28 cellular contexts compared by ENCODE assay signal in the genomic region with DNA sequence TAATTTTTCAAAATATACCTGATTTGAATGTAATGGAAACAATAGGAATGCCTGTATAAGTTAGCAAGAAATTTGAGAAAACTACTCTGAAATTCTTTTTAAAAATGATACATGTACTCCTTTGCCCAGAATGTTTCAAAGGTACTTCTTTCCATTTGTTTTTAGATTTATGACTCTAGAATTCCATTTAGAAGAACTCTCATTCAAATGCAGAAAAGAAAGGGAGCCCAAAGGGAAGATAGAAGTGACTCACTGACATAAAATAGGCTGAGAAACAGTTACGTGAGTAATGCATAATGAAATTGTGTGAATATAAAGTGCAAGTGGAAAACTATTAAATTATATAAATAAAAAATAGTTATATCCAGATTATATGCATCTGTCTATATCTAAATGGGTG.
DNase-seq lines count a peak whose midpoint lies in the region; ATAC-seq and TF ChIP-seq lines count a peak whose summit lies in the region.
"Had no signal": no experiment of that assay in that cellular context is flagged by ENCODE, and none has a peak within 500 bp of the region (broad histone marks: within the 10 kb centered on the region; RNA-seq: fewer than 3 reads in every experiment).

No MANE protein-coding gene starts in this region.

- no peaks in the 10 kb centered on the region for H3F3A ChIP-seq in SK-N-SH (replicated peaks; ENCODE audit: insufficient read depth)

- no peak overlapping the region for H3K9ac ChIP-seq in SK-N-SH
- H3K9ac ChIP-seq: BLaER1; BLaER1 treated with 17β-estradiol and CSF1 and Interleukin-3, amounts not matched to agents 10 nM and 100 nM had no signal

- 33% methylated on average over 1 of the region's 1 CpG for WGBS in SK-N-SH (ENCODE audit: low lambda C conversion rate)

- DNase-seq in SK-N-SH (no peak), foreskin keratinocyte (peak in 1 of 2 donors; percentile 13), DMS79 treated with DMSO at 0.1 percent for 48 hours (lab: John Stamatoyannopoulos, UW) (no peak)
- DNase-seq: 8988T; ACHN; AML-193; BE2C; C1 segment of cervical spinal cord; Caco-2; Calu3; CD4-positive, alpha-beta memory T cell; CD4-positive, alpha-beta T cell; CD4-positive, CD25-positive, alpha-beta regulatory T cell; CD8-positive, alpha-beta memory T cell; CD8-positive, alpha-beta T cell; COR-L47; DMS 273 treated with DMSO at 0.1 percent for 48 hours; DMS153; DMS53; DMS79; DND-41; EL had no signal

- no peaks in the 10 kb centered on the region for H3K9me2 ChIP-seq in SK-N-SH

- CTCF ChIA-PET in SK-N-SH (lab: Yijun Ruan, JAX) = no interaction called here

- no peaks in the 10 kb centered on the region for H3K9me3 ChIP-seq in SK-N-SH
- H3K9me3 ChIP-seq: A549; BE2C; BLaER1; BLaER1 treated with 17β-estradiol and CSF1 and Interleukin-3, amounts not matched to agents 10 nM and 100 nM; Caco-2 had no signal

- TF ChIP-seq EP300 in SK-N-SH (IDR thresholded peaks at IDR 0.05; ENCODE audit: borderline replicate concordance in 1 of 2, low read depth in 1 of 2, low read length in 1 of 2) = no peak

- H4K20me1 ChIP-seq in SK-N-SH (ENCODE audit: insufficient read depth) = no peaks in the 10 kb centered on the region
- H4K20me1 ChIP-seq: BLaER1; BLaER1 treated with 17β-estradiol and CSF1 and Interleukin-3, amounts not matched to agents 10 nM and 100 nM had no signal

- H3K4me1 ChIP-seq in SK-N-SH (ENCODE audit: control insufficient read depth in 1 of 2, insufficient read depth in 2 of 2, low read depth in 1 of 2, low read length in 1 of 2) (no peaks in the 10 kb centered on the region; a peak in 1 of 4 replicates), foreskin keratinocyte (peaks cover 4% of the 10 kb centered on the region)
- H3K4me1 ChIP-seq: A549; BLaER1; BLaER1 treated with 17β-estradiol and CSF1 and Interleukin-3, amounts not matched to agents 10 nM and 100 nM; Caco-2 had no signal

- no peak overlapping the region for H3K4me3 ChIP-seq in SK-N-SH (ENCODE audit: low read depth in 2 of 2, low read length in 1 of 2)
- H3K4me3 ChIP-seq: A549; BLaER1; BLaER1 treated with 17β-estradiol and CSF1 and Interleukin-3, amounts not matched to agents 10 nM and 100 nM had no signal

- H3K27me3 ChIP-seq in SK-N-SH (ENCODE audit: insufficient read depth) (no peaks in the 10 kb centered on the region), foreskin keratinocyte (no peaks in the 10 kb centered on the region)
- H3K27me3 ChIP-seq: BE2C; BLaER1; BLaER1 treated with 17β-estradiol and CSF1 and Interleukin-3, amounts not matched to agents 10 nM and 100 nM had no signal

- no peak for TF ChIP-seq RAD21 in SK-N-SH (IDR thresholded peaks at IDR 0.05; ENCODE audit: low read length)

- no peaks in the 10 kb centered on the region for H3K79me2 ChIP-seq in SK-N-SH (ENCODE audit: insufficient read depth)

- H3K36me3 ChIP-seq in SK-N-SH (replicated peaks in 1 of 2; ENCODE audit: control insufficient read depth in 1 of 2, insufficient read depth in 2 of 2, low read length in 1 of 2) = no peaks in the 10 kb centered on the region
- H3K36me3 ChIP-seq: BE2C; BLaER1; BLaER1 treated with 17β-estradiol and CSF1 and Interleukin-3, amounts not matched to agents 10 nM and 100 nM had no signal

- POLR2A ChIA-PET in SK-N-SH (lab: Yijun Ruan, JAX) = no interaction called here

- no peak overlapping the region for H2AFZ ChIP-seq in SK-N-SH (ENCODE audit: low read depth)

- no peak overlapping the region for H3K27ac ChIP-seq in SK-N-SH (ENCODE audit: low read depth in 2 of 2, low read length in 1 of 2)
- no peak overlapping the region for H3K27ac ChIP-seq in foreskin keratinocyte
- H3K27ac ChIP-seq: 22Rv1; A549; BLaER1; BLaER1 treated with 17β-estradiol and CSF1 and Interleukin-3, amounts not matched to agents 10 nM and 100 nM; C4-2B had no signal

- H3K4me2 ChIP-seq in SK-N-SH = no peak overlapping the region
- H3K4me2 ChIP-seq: A549; BLaER1; BLaER1 treated with 17β-estradiol and CSF1 and Interleukin-3, amounts not matched to agents 10 nM and 100 nM had no signal

- ATAC-seq in SK-N-SH treated with all-trans-retinoic acid at 6 μM for 48 hours (no peak), foreskin keratinocyte (peak; percentile 25)
- ATAC-seq: A549; CD8-positive, alpha-beta T cell had no signal

- TF ChIP-seq CTCF in SK-N-SH (IDR thresholded peaks at IDR 0.05) (no peak), foreskin keratinocyte (conservative IDR thresholded peaks at IDR 0.05) (no peak)

TF ChIP-seq in SK-N-SH treated with all-trans-retinoic acid at 6 μM for 48 hours, 23 proteins besides CTCF, POLR2A, EP300 and RAD21:
- no peak for TF ChIP-seq ZNF565 (CRISPR knock-in tag; conservative IDR thresholded peaks at IDR 0.05; ENCODE audit: low read depth)
- TF ChIP-seq ISL1 (CRISPR knock-in tag; IDR thresholded peaks at IDR 0.05) = peak; percentile 65
- TF ChIP-seq, protein P1, sequence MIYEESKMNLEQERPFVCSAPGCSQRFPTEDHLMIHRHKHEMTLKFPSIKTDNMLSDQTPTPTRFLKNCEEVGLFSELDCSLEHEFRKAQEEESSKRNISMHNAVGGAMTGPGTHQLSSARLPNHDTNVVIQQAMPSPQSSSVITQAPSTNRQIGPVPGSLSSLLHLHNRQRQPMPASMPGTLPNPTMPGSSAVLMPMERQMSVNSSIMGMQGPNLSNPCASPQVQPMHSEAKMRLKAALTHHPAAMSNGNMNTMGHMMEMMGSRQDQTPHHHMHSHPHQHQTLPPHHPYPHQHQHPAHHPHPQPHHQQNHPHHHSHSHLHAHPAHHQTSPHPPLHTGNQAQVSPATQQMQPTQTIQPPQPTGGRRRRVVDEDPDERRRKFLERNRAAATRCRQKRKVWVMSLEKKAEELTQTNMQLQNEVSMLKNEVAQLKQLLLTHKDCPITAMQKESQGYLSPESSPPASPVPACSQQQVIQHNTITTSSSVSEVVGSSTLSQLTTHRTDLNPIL (CRISPR knock-in tag; IDR thresholded peaks at IDR 0.05; ENCODE audit: low read depth) = no peak
- no peak for TF ChIP-seq OSR1 (CRISPR knock-in tag; IDR thresholded peaks at IDR 0.05)

TF ChIP-seq in SK-N-SH, 30 proteins besides CTCF, POLR2A, EP300 and RAD21:
- no peak for TF ChIP-seq RCOR1 (IDR thresholded peaks at IDR 0.05; ENCODE audit: low read length)
